ENCODE assay signal across 8 cellular contexts in genomic region chr12:460301-461230, GRCh38. TPM values are rescaled to one million over a fixed set of nuclear protein-coding genes. Genes with fewer than 3 reads are reported as not detected.
A peak's percentile ranks its signal among the peaks of the same experiment; 100 is the strongest.
DNase-seq lines count a peak whose midpoint lies in the region; TF ChIP-seq lines count a peak whose summit lies in the region.

No MANE protein-coding gene starts in this region.

- no peak for TF ChIP-seq CTCF in right atrium auricular region (IDR thresholded peaks at IDR 0.05)

- H3K4me3 ChIP-seq in right atrium auricular region (peak overlapping the region; percentile 59 to 68), skeletal muscle cell (ENCODE audit: low read depth, low read length) (peak overlapping the region; percentile 45)

- H3K4me1 ChIP-seq in right atrium auricular region = peaks cover 0 to 33% of the 10 kb centered on the region in 2 donors

- DNase-seq in COLO668 (lab: John Stamatoyannopoulos, UW; ENCODE audit: unreplicated experiment) (peak; percentile 69), NCI-H146 (lab: John Stamatoyannopoulos, UW) (peak; percentile 63), right atrium auricular region (ENCODE audit: low spot score) (no peak), skeletal muscle cell (ENCODE audit: low read depth) (no peak), DMS79 (lab: John Stamatoyannopoulos, UW) (no peak), C1 segment of cervical spinal cord (lab: John Stamatoyannopoulos, UW) (no peak), NCI-H1694 (lab: John Stamatoyannopoulos, UW) (no peak)
- DNase-seq in activated effector memory CD4-positive, alpha-beta T cell treated with anti-CD3 and anti-CD28 coated beads, Interleukin-2, amount 50 U/mL, for 16 hours = peak; percentile 78

- H3K27ac ChIP-seq in right atrium auricular region = peak overlapping the region; percentile 86 to 90

- no peaks in the 10 kb centered on the region for H3K9me3 ChIP-seq in right atrium auricular region

- H3K36me3 ChIP-seq in right atrium auricular region = no peaks in the 10 kb centered on the region

- peaks cover 0 to 3% of the 10 kb centered on the region in 2 donors for H3K27me3 ChIP-seq in right atrium auricular region

RNA-seq across cellular contexts. Expression of gene B4GALNT3, which starts 0.8 kb away (rescaled TPM):
- 10 to 100 TPM; 19.3 to 29.0 TPM for total RNA-seq in right atrium auricular region

RNA-seq across cellular contexts. Expression of gene CCDC77, which starts 59.1 kb away (rescaled TPM):
- 1 to 10 TPM; 2.6 to 3.2 TPM for total RNA-seq in right atrium auricular region

Comparison
In these comparisons a context has a peak if more than half of its experiments do, and no peak if none do; other contexts are left out.
1. DNase-seq: peak in COLO668 (single experiment), NCI-H146 (single experiment) and activated effector memory CD4-positive, alpha-beta T cell treated with anti-CD3 and anti-CD28 coated beads, Interleukin-2, amount 50 U/mL, for 16 hours (single experiment); none in right atrium auricular region (single experiment), skeletal muscle cell (single experiment), DMS79 (single experiment), C1 segment of cervical spinal cord (0 of 14) and NCI-H1694 (single experiment).